In genomic region chr1:245551536-245551935, GRCh38 we compare ENCODE assay signal across 26 cellular contexts.
DNase-seq lines count a peak whose midpoint lies in the region; FAIRE-seq and TF ChIP-seq lines count a peak whose summit lies in the region.
"Had no signal": no experiment of that assay in that cellular context is flagged by ENCODE, and none has a peak within 500 bp of the region (broad histone marks: within the 10 kb centered on the region; RNA-seq: fewer than 3 reads in every experiment).

No MANE protein-coding gene starts in this region.

- H3K9me3 Mint-ChIP-seq in endothelial cell (ENCODE audit: unreplicated experiment) (no peaks in the 10 kb centered on the region), nephron progenitor cell (no peaks in the 10 kb centered on the region)

- no peak for TF ChIP-seq POLR2A in H54 (IDR thresholded peaks at IDR 0.05; ENCODE audit: low read depth, low read length)

- TF ChIP-seq CTCF in endothelial cell (IDR thresholded peaks at IDR 0.05; ENCODE audit: unreplicated experiment) (no peak), nephron progenitor cell (IDR thresholded peaks at IDR 0.05) (no peak), foreskin fibroblast (IDR thresholded peaks at IDR 0.05; ENCODE audit: low read depth, low read length) (no peak)

- FAIRE-seq in H54 (lab: Jason Lieb, UNC), result no peak
- FAIRE-seq: A204.1, GM12878, GM12892, GM18507 had no signal

- peaks cover 14% of the 10 kb centered on the region for H3K27me3 Mint-ChIP-seq in endothelial cell (ENCODE audit: unreplicated experiment)
- H3K27me3 Mint-ChIP-seq in nephron progenitor cell (ENCODE audit: low read depth, poor library complexity), result peaks cover 12% of the 10 kb centered on the region

- no peak overlapping the region for H3K4me3 ChIP-seq in foreskin fibroblast (ENCODE audit: low read depth in 1 of 2, low read length in 2 of 2)
- H3K4me3 ChIP-seq: BLaER1, GM12878 had no signal

- no peaks in the 10 kb centered on the region for H3K36me3 Mint-ChIP-seq in endothelial cell (ENCODE audit: low read depth, unreplicated experiment)
- peaks cover 23% of the 10 kb centered on the region for H3K36me3 Mint-ChIP-seq in nephron progenitor cell (ENCODE audit: low read depth)
- H3K36me3 Mint-ChIP-seq: CD4-positive, alpha-beta memory T cell; CD4-positive, CD25-positive, alpha-beta regulatory T cell; CD8-positive, alpha-beta memory T cell had no signal

- H3K27ac Mint-ChIP-seq in endothelial cell (ENCODE audit: unreplicated experiment), result peak overlapping the region; percentile 99
- peak overlapping the region; percentile 25 for H3K27ac Mint-ChIP-seq in nephron progenitor cell
- H3K27ac Mint-ChIP-seq: CD4-positive, alpha-beta memory T cell; CD4-positive, CD25-positive, alpha-beta regulatory T cell; CD8-positive, alpha-beta memory T cell had no signal

- H3K4me3 Mint-ChIP-seq in endothelial cell (ENCODE audit: unreplicated experiment) (peak overlapping the region; percentile 51), nephron progenitor cell (no peak overlapping the region)
- H3K4me3 Mint-ChIP-seq: CD14-positive monocyte; CD4-positive, alpha-beta memory T cell; CD8-positive, alpha-beta memory T cell had no signal

- H3K4me1 Mint-ChIP-seq in endothelial cell (ENCODE audit: unreplicated experiment) (peaks cover 47% of the 10 kb centered on the region), nephron progenitor cell (peaks cover 47% of the 10 kb centered on the region)
- H3K4me1 Mint-ChIP-seq: CD14-positive monocyte; CD4-positive, alpha-beta memory T cell; CD4-positive, CD25-positive, alpha-beta regulatory T cell; CD8-positive, alpha-beta memory T cell had no signal

- DNase-seq in endothelial cell (ENCODE audit: low spot score) (no peak), nephron progenitor cell (no peak), H54 (ENCODE audit: insufficient read length, low spot score) (no peak), HuH-7 (ENCODE audit: low spot score) (no peak), foreskin fibroblast (no peak)
- DNase-seq: 8988T; ACHN; BE2C; C1 segment of cervical spinal cord; CD4-positive, alpha-beta memory T cell; CD4-positive, CD25-positive, alpha-beta regulatory T cell; CD8-positive, alpha-beta memory T cell; COR-L47; DMS 273 treated with DMSO at 0.1 percent for 48 hours; DMS153; DMS53; DMS79; DND-41; EL; GDM1 had no signal
